1 cellular context compared by ENCODE assay signal in genomic region chr10:48926764-48927163, GRCh38.
TF ChIP-seq lines count a peak whose summit lies in the region.

No MANE protein-coding gene starts in this region.

TF ChIP-seq in WTC11, 78 proteins besides CTCF, POLR2A, EP300 and RAD21 (continued from another document):
- TF ChIP-seq ATF3 (CRISPR knock-in tag; conservative IDR thresholded peaks at IDR 0.05): no peak
